ENCODE assay signal across 7 cellular contexts in genomic region chr1:92030701-92031107, GRCh38.
A peak's percentile ranks its signal among the peaks of the same experiment; 100 is the strongest.
DNase-seq lines count a peak whose midpoint lies in the region; ATAC-seq and TF ChIP-seq lines count a peak whose summit lies in the region.

No MANE protein-coding gene starts in this region.

- no peak for TF ChIP-seq POLR2A in GM18505 (IDR thresholded peaks at IDR 0.05; ENCODE audit: borderline replicate concordance, extremely low read depth, insufficient read depth, insufficient read length)

- no peak for TF ChIP-seq CTCF in HEK293 (tag by site-specific recombination; IDR thresholded peaks at IDR 0.05)
- no peak for TF ChIP-seq CTCF in OCI-LY3 (IDR thresholded peaks at IDR 0.05; ENCODE audit: low read depth, low read length)

- POLR2A ChIA-PET in HEK293 (lab: Yijun Ruan, JAX) = interaction anchor here (0.6 to 0.7 kb wide), 5 partner anchors 50 to 1066 kb away, joined by 3 to 4 read pairs (median 3); partner anchors contain the start of gene BTBD8

- H3K79me2 ChIP-seq in OCI-LY3 (ENCODE audit: low read length) = no peaks in the 10 kb centered on the region

- no peaks in the 10 kb centered on the region for H3K9me3 ChIP-seq in HEK293 (ENCODE audit: control insufficient read depth, insufficient read depth, low read depth, low read length)
- H3K9me3 ChIP-seq in OCI-LY3 (ENCODE audit: insufficient read depth, low read length) = no peaks in the 10 kb centered on the region
- H3K9me3 ChIP-seq in duodenal mucosa (ENCODE audit: control insufficient read depth in 1 of 2, low read length in 2 of 2) = no peaks in the 10 kb centered on the region
- H3K9me3 ChIP-seq in neuron (ENCODE audit: low read length) = no peaks in the 10 kb centered on the region

- H3K4me3 ChIP-seq in HEK293 (ENCODE audit: low read depth, low read length) (peak overlapping the region; percentile 68), OCI-LY3 (ENCODE audit: low read length) (peak overlapping the region; percentile 85), duodenal mucosa (ENCODE audit: low read depth in 1 of 2, low read length in 2 of 2) (peak overlapping the region; percentile 30 to 65), neuron (ENCODE audit: low read length) (peak overlapping the region; percentile 59)

- H3K27ac ChIP-seq in HEK293 (ENCODE audit: extremely low read depth, low read depth, low read length) (peak overlapping the region; percentile 90), OCI-LY3 (ENCODE audit: low read length) (no peak overlapping the region), duodenal mucosa (ENCODE audit: low read depth, low read length) (no peak overlapping the region)

- no peak for DNase-seq in epidermal melanocyte (ENCODE audit: insufficient read length, low spot score)
- no peak for DNase-seq in AG08395 (ENCODE audit: low spot score)

- H4K20me1 ChIP-seq in OCI-LY3 (ENCODE audit: insufficient read depth, low read length) = no peaks in the 10 kb centered on the region

- H3K4me2 ChIP-seq in OCI-LY3 (ENCODE audit: low read length) = peak overlapping the region; percentile 85

- peak overlapping the region; percentile 98 for H2AFZ ChIP-seq in OCI-LY3 (ENCODE audit: low read depth, low read length)
- H2AFZ ChIP-seq in neuron (ENCODE audit: low read depth, low read length) = peak overlapping the region; percentile 77

- ATAC-seq in GM18505 (IDR thresholded peaks at IDR 0.05; ENCODE audit: unreplicated experiment) = no peak

- H3K9ac ChIP-seq in OCI-LY3 (ENCODE audit: low read length) (peak overlapping the region; percentile 53; the same call in 1 of the 2 replicates), duodenal mucosa (ENCODE audit: low read depth in 1 of 2, low read length in 2 of 2) (peak overlapping the region in 1 of 2 donors; percentile 12)

- CTCF ChIA-PET in HEK293 (lab: Yijun Ruan, JAX) = interaction anchor here (0.6 to 1.5 kb wide), 7 partner anchors 15 to 1309 kb away, joined by 3 to 7 read pairs (median 3); partner anchors contain the start of gene TGFBR3

- H3K27me3 ChIP-seq in OCI-LY3 (ENCODE audit: low read depth, low read length) (no peaks in the 10 kb centered on the region), duodenal mucosa (ENCODE audit: control insufficient read depth in 1 of 2, insufficient read depth in 2 of 2, low read length in 2 of 2) (peaks cover 6 to 9% of the 10 kb centered on the region in 2 donors), neuron (ENCODE audit: insufficient read depth, low read length) (no peaks in the 10 kb centered on the region)

- H3K4me1 ChIP-seq in HEK293 (ENCODE audit: control insufficient read depth, insufficient read depth, low read length) (peaks cover 10% of the 10 kb centered on the region), OCI-LY3 (ENCODE audit: low read length) (no peaks in the 10 kb centered on the region), duodenal mucosa (ENCODE audit: control insufficient read depth in 1 of 2, insufficient read depth in 2 of 2, low read length in 2 of 2) (peaks cover 9 to 13% of the 10 kb centered on the region in 2 donors), neuron (ENCODE audit: insufficient read depth, low read length) (peaks cover 9% of the 10 kb centered on the region)

- H3K36me3 ChIP-seq in HEK293 (ENCODE audit: control insufficient read depth in 2 of 2, insufficient read depth in 1 of 2, low read length in 2 of 2) (no peaks in the 10 kb centered on the region; a peak in 1 of 3 replicates), OCI-LY3 (replicated peaks; ENCODE audit: low read depth, low read length) (no peaks in the 10 kb centered on the region), duodenal mucosa (ENCODE audit: control insufficient read depth in 1 of 2, insufficient read depth in 2 of 2, low read length in 2 of 2) (no peaks in the 10 kb centered on the region), neuron (ENCODE audit: insufficient read depth, low read length) (no peaks in the 10 kb centered on the region)

TF ChIP-seq in HEK293, 187 proteins besides CTCF, POLR2A, EP300 and RAD21 (continues in another document):
- TF ChIP-seq ZNF266 (tag by site-specific recombination; IDR thresholded peaks at IDR 0.05; ENCODE audit: low read depth) (no peak), ZNF660 (tag by site-specific recombination; IDR thresholded peaks at IDR 0.05) (0 out of 2 replicates have a peak, but pooled peaks have one; percentile 48), ZNF366 (tag by site-specific recombination; conservative IDR thresholded peaks at IDR 0.05) (peak; percentile 63; the same call in 1 of the 2 replicates), ZNF10 (tag by site-specific recombination; IDR thresholded peaks at IDR 0.05) (peak; percentile 72; the same call in 1 of the 2 replicates), ZNF223 (tag by site-specific recombination; IDR thresholded peaks at IDR 0.05) (no peak), OSR2 (tag by site-specific recombination; IDR thresholded peaks at IDR 0.05) (no peak; the same call in 1 of the 2 replicates), ZNF394 (tag by site-specific recombination; IDR thresholded peaks at IDR 0.05; ENCODE audit: borderline replicate concordance) (no peak; the same call in 1 of the 2 replicates), ZSCAN30 (tag by site-specific recombination; IDR thresholded peaks at IDR 0.05) (no peak; the same call in 1 of the 2 replicates), ZNF140 (tag by site-specific recombination; IDR thresholded peaks at IDR 0.05) (peak; percentile 39; the same call in 1 of the 2 replicates), ZSCAN4 (tag by site-specific recombination; IDR thresholded peaks at IDR 0.05) (no peak), ZNF426 (tag by site-specific recombination; IDR thresholded peaks at IDR 0.05) (no peak), GLI4 (tag by site-specific recombination; IDR thresholded peaks at IDR 0.05) (no peak), TSHZ1 (tag by site-specific recombination; IDR thresholded peaks at IDR 0.05; ENCODE audit: borderline replicate concordance) (no peak), ZNF791 (tag by site-specific recombination; IDR thresholded peaks at IDR 0.05) (no peak), ZNF157 (tag by site-specific recombination; IDR thresholded peaks at IDR 0.05) (no peak), ZBTB20 (tag by site-specific recombination; IDR thresholded peaks at IDR 0.05) (0 out of 2 replicates have a peak, but pooled peaks have one; percentile 9), ZNF391 (tag by site-specific recombination; IDR thresholded peaks at IDR 0.05; ENCODE audit: borderline replicate concordance, low read depth) (no peak), ZNF777 (tag by site-specific recombination; IDR thresholded peaks at IDR 0.05; ENCODE audit: borderline replicate concordance) (no peak), ZNF610 (tag by site-specific recombination; IDR thresholded peaks at IDR 0.05; ENCODE audit: borderline replicate concordance) (no peak), ZNF18 (tag by site-specific recombination; IDR thresholded peaks at IDR 0.05) (no peak), ZNF175 (tag by site-specific recombination; IDR thresholded peaks at IDR 0.05) (no peak)
